Comparison of ENCODE assay signal across 5 cellular contexts in genomic region chr15:80170596-80170995, GRCh38.
"Had no signal": no experiment of that assay in that cellular context is flagged by ENCODE, and none has a peak within 500 bp of the region (broad histone marks: within the 10 kb centered on the region; RNA-seq: fewer than 3 reads in every experiment).

No MANE protein-coding gene starts in this region.

- H3K27ac Mint-ChIP-seq: GM23338, H9, IgD-negative memory B cell had no signal

- H3K4me3 Mint-ChIP-seq: GM23338, H9, IgD-negative memory B cell had no signal

- H3K27me3 Mint-ChIP-seq: IgD-negative memory B cell had no signal

- H3K4me2 ChIP-seq: GM23338 had no signal

- H3K4me1 Mint-ChIP-seq: GM23338, H9 had no signal

- DNase-seq: H9, HCEC 1CT, KBM-7 had no signal

- H3K4me3 ChIP-seq: GM23338 had no signal

- H3K9me3 Mint-ChIP-seq: H9, IgD-negative memory B cell had no signal

- H2AFZ ChIP-seq: GM23338 had no signal

- ATAC-seq: GM23338 had no signal
